8 cellular contexts compared by ENCODE assay signal in genomic region chr2:130797493-130798435, GRCh38. TPM values are rescaled to one million over a fixed set of nuclear protein-coding genes. Genes with fewer than 3 reads are reported as not detected.
DNase-seq lines count a peak whose midpoint lies in the region; ATAC-seq and TF ChIP-seq lines count a peak whose summit lies in the region.

No MANE protein-coding gene starts in this region.

- CTCF ChIA-PET in CD4-positive, alpha-beta memory T cell (lab: Charles Lee; ENCODE audit: partially characterized antibody), result interaction anchor here (0.7 to 11.8 kb wide), 29 partner anchors 10 to 616 kb away, joined by 3 to 318 read pairs (median 5); partner anchors contain the start of genes GPR148, IMP4 and SMPD4
- CTCF ChIA-PET in activated CD8-positive, alpha-beta T cell treated with anti-CD3 and anti-CD28 coated beads for 36 hours (lab: Charles Lee), result interaction anchor here (0.6 to 9.4 kb wide), 45 partner anchors 10 to 287 kb away, joined by 3 to 241 read pairs (median 4); partner anchors contain the start of genes ARHGEF4 and GPR148

- TF ChIP-seq CTCF in activated CD8-positive, alpha-beta T cell treated with anti-CD3 and anti-CD28 coated beads for 36 hours (IDR thresholded peaks at IDR 0.05), result peak; percentile 78

- no peaks in the 10 kb centered on the region for H3K9me3 Mint-ChIP-seq in CD4-positive, alpha-beta memory T cell
- H3K9me3 Mint-ChIP-seq in activated CD8-positive, alpha-beta T cell treated with anti-CD3 and anti-CD28 coated beads for 36 hours, result no peaks in the 10 kb centered on the region

- peak overlapping the region; percentile 94 for H3K4me2 ChIP-seq in mesenchymal stem cell (ENCODE audit: low read length, poor library complexity, severe bottlenecking)

- H2BK12ac ChIP-seq in mesenchymal stem cell (ENCODE audit: low read length in 2 of 2), result peak overlapping the region; percentile 29 to 54

- H3K27ac Mint-ChIP-seq in CD4-positive, alpha-beta memory T cell, result peak overlapping the region; percentile 25 to 83 (median 62)
- H3K27ac Mint-ChIP-seq in activated CD8-positive, alpha-beta T cell treated with anti-CD3 and anti-CD28 coated beads for 36 hours, result peak overlapping the region; percentile 42

- peak overlapping the region; percentile 53 for H2BK5ac ChIP-seq in mesenchymal stem cell (ENCODE audit: low read depth, low read length, poor library complexity, severe bottlenecking)

- intact Hi-C loops in CD4-positive, alpha-beta memory T cell (cut with micrococcal nuclease), result loop anchor here (1.0 to 5.0 kb wide), 6 partner anchors 27 to 615 kb away; partner anchors contain the start of genes IMP4, MZT2B and SMPD4
- intact Hi-C loops in activated CD8-positive, alpha-beta T cell treated with anti-CD3 and anti-CD28 coated beads for 36 hours (cut with micrococcal nuclease), result loop anchor here (1.0 to 2.0 kb wide), 2 partner anchors 76 to 123 kb away; no protein-coding TSS in a partner anchor

- H3K4me3 Mint-ChIP-seq in CD4-positive, alpha-beta memory T cell, result peak overlapping the region; percentile 62 to 83 (median 72)
- peak overlapping the region; percentile 63 for H3K4me3 Mint-ChIP-seq in activated CD8-positive, alpha-beta T cell treated with anti-CD3 and anti-CD28 coated beads for 36 hours

- H3K4me3 ChIP-seq in CD4-positive, alpha-beta memory T cell (ENCODE audit: low read length in 2 of 2), result peak overlapping the region; percentile 42 to 95
- H3K4me3 ChIP-seq in mesenchymal stem cell (ENCODE audit: insufficient read depth in 1 of 2, low read depth in 1 of 2, low read length in 2 of 2), result peak overlapping the region; percentile 80 to 94

- H4K8ac ChIP-seq in mesenchymal stem cell (ENCODE audit: low read length), result peak overlapping the region; percentile 97

- H3K79me1 ChIP-seq in mesenchymal stem cell (replicated peaks; ENCODE audit: low read length, poor library complexity, severe bottlenecking), result no peaks in the 10 kb centered on the region

- peak overlapping the region; percentile 32 to 75 for H3K4ac ChIP-seq in mesenchymal stem cell (ENCODE audit: low read depth in 1 of 2, low read length in 2 of 2)

- peak overlapping the region; percentile 89 for H3K27ac ChIP-seq in CD4-positive, alpha-beta memory T cell (ENCODE audit: low read depth, low read length)
- H3K27ac ChIP-seq in mesenchymal stem cell (ENCODE audit: low read length, poor library complexity, severe bottlenecking), result peak overlapping the region; percentile 55

- no peaks in the 10 kb centered on the region for H3K9me3 ChIP-seq in CD4-positive, alpha-beta memory T cell (ENCODE audit: control insufficient read depth in 1 of 2, low read length in 2 of 2)
- no peaks in the 10 kb centered on the region for H3K9me3 ChIP-seq in mesenchymal stem cell (ENCODE audit: control insufficient read depth, low read length)

- H3K18ac ChIP-seq in mesenchymal stem cell (ENCODE audit: low read depth in 1 of 2, low read length in 2 of 2), result peak overlapping the region; percentile 83 to 99

- H3K27me3 ChIP-seq in CD4-positive, alpha-beta memory T cell (ENCODE audit: insufficient read depth, low read length), result no peaks in the 10 kb centered on the region
- peaks cover 0 to 24% of the 10 kb centered on the region in 2 experiments for H3K27me3 ChIP-seq in mesenchymal stem cell (ENCODE audit: control insufficient read depth in 1 of 2, insufficient read depth in 1 of 2, low read length in 2 of 2)

- peak; percentile 94 for ATAC-seq in GM19328 (IDR thresholded peaks at IDR 0.05; ENCODE audit: unreplicated experiment)
- ATAC-seq in HG03460 (IDR thresholded peaks at IDR 0.05; ENCODE audit: unreplicated experiment), result peak; percentile 91
- peak; percentile 96 for ATAC-seq in activated CD8-positive, alpha-beta T cell treated with anti-CD3 and anti-CD28 coated beads for 36 hours

- WGBS in mesenchymal stem cell, result under 1% methylated on average over 91 of the region's 96 CpGs

- peaks cover 0 to 7% (median 1%) of the 10 kb centered on the region in 4 donors for H3K4me1 Mint-ChIP-seq in CD4-positive, alpha-beta memory T cell
- H3K4me1 Mint-ChIP-seq in activated CD8-positive, alpha-beta T cell treated with anti-CD3 and anti-CD28 coated beads for 36 hours (ENCODE audit: low read depth), result peaks cover 3% of the 10 kb centered on the region

- peak overlapping the region in 1 of 2 experiments; percentile 96 for H3K14ac ChIP-seq in mesenchymal stem cell (ENCODE audit: low read length in 2 of 2)

- no peaks in the 10 kb centered on the region for H3K36me3 Mint-ChIP-seq in CD4-positive, alpha-beta memory T cell
- no peaks in the 10 kb centered on the region for H3K36me3 Mint-ChIP-seq in activated CD8-positive, alpha-beta T cell treated with anti-CD3 and anti-CD28 coated beads for 36 hours (ENCODE audit: low read depth)

- H2AK5ac ChIP-seq in mesenchymal stem cell (ENCODE audit: low read length, severe bottlenecking), result no peak overlapping the region

- peak; percentile 83 to 90 (median 89) for DNase-seq in CD4-positive, alpha-beta memory T cell
- peak; percentile 41 for DNase-seq in NCI-H748 treated with DMSO at 0.1 percent for 48 hours (lab: John Stamatoyannopoulos, UW)
- peak; percentile 94 for DNase-seq in activated CD8-positive, alpha-beta T cell treated with anti-CD3 and anti-CD28 coated beads for 36 hours
- peak; percentile 80 for DNase-seq in effector CD8-positive, alpha-beta T cell (lab: John Stamatoyannopoulos, UW)
- DNase-seq in mesenchymal stem cell, result peak; percentile 79
- peak; percentile 90 for DNase-seq in stimulated activated CD8-positive, alpha-beta memory T cell treated with anti-CD3 and anti-CD28 coated beads, Interleukin-12 subunit alpha, Interleukin-12 subunit beta, amount 100 ng/mL, for 1 hour (ENCODE audit: low read depth)

- peak overlapping the region; percentile 61 for H2BK120ac ChIP-seq in mesenchymal stem cell (ENCODE audit: low read depth, low read length)

- H3K9ac ChIP-seq in mesenchymal stem cell (ENCODE audit: low read length), result peak overlapping the region; percentile 93

- H2BK15ac ChIP-seq in mesenchymal stem cell (ENCODE audit: low read depth, poor library complexity, severe bottlenecking), result peak overlapping the region; percentile 80

- H3K27me3 Mint-ChIP-seq in CD4-positive, alpha-beta memory T cell, result peaks cover 0 to 2% of the 10 kb centered on the region in 2 donors
- peaks cover 3% of the 10 kb centered on the region for H3K27me3 Mint-ChIP-seq in activated CD8-positive, alpha-beta T cell treated with anti-CD3 and anti-CD28 coated beads for 36 hours

- peak overlapping the region; percentile 83 for H4K91ac ChIP-seq in mesenchymal stem cell (ENCODE audit: low read length)

- peaks cover 9% of the 10 kb centered on the region for H3K4me1 ChIP-seq in CD4-positive, alpha-beta memory T cell (ENCODE audit: insufficient read depth, low read length)
- peaks cover 15% of the 10 kb centered on the region for H3K4me1 ChIP-seq in mesenchymal stem cell (ENCODE audit: control insufficient read depth, insufficient read depth, low read depth, low read length)

- H3K23ac ChIP-seq in mesenchymal stem cell (ENCODE audit: low read length in 2 of 2), result no peak overlapping the region

- POLR2A ChIA-PET in CD4-positive, alpha-beta memory T cell (lab: Charles Lee; ENCODE audit: partially characterized antibody), result interaction anchor here (0.6 to 2.6 kb wide), 7 partner anchors 26 to 616 kb away, joined by 3 to 23 read pairs (median 5); partner anchors contain the start of genes FAM168B, IMP4 and SMPD4
- POLR2A ChIA-PET in activated CD8-positive, alpha-beta T cell treated with anti-CD3 and anti-CD28 coated beads for 36 hours (lab: Charles Lee), result interaction anchor here (0.7 to 1.2 kb wide), 5 partner anchors 27 to 331 kb away, joined by 3 to 6 read pairs (median 4); no protein-coding TSS in a partner anchor

- peak overlapping the region; percentile 97 for H2AFZ ChIP-seq in mesenchymal stem cell (ENCODE audit: low read depth, low read length)

- H3K36me3 ChIP-seq in CD4-positive, alpha-beta memory T cell (ENCODE audit: insufficient read depth, low read length), result no peaks in the 10 kb centered on the region
- no peaks in the 10 kb centered on the region for H3K36me3 ChIP-seq in mesenchymal stem cell (ENCODE audit: control insufficient read depth in 1 of 2, insufficient read depth in 2 of 2, low read depth in 1 of 2, low read length in 2 of 2)

RNA-seq across cellular contexts. Expression of gene ARHGEF4, which starts 39.0 kb away (rescaled TPM):
- 1 to 10 TPM; 2.5 to 2.6 TPM for total RNA-seq in CD4-positive, alpha-beta memory T cell
- 1 to 10 TPM; 1.4 to 1.7 TPM for polyA plus RNA-seq in CD4-positive, alpha-beta memory T cell
- total RNA-seq in activated CD8-positive, alpha-beta T cell treated with anti-CD3 and anti-CD28 coated beads for 36 hours, result 1 to 10 TPM; 4.2 to 4.3 TPM
- 0.37 TPM for polyA plus RNA-seq in mesenchymal stem cell (2013, experiment 1 of 2)
- polyA plus RNA-seq in mesenchymal stem cell (2013, experiment 2 of 2), result 0.60 TPM

RNA-seq across cellular contexts. Expression of gene AMER3, which starts 42.4 kb away (rescaled TPM):
- total RNA-seq in CD4-positive, alpha-beta memory T cell, result not detected
- polyA plus RNA-seq in CD4-positive, alpha-beta memory T cell, result not detected
- not detected for total RNA-seq in activated CD8-positive, alpha-beta T cell treated with anti-CD3 and anti-CD28 coated beads for 36 hours
- not detected for polyA plus RNA-seq in mesenchymal stem cell (2013, experiment 1 of 2)
- polyA plus RNA-seq in mesenchymal stem cell (2013, experiment 2 of 2), result not detected

Comparison
In these comparisons a context has a peak if more than half of its experiments do, and no peak if none do; other contexts are left out.
1. Peak in every context shown above with its lines: DNase-seq, ATAC-seq, H3K4me3 ChIP-seq and H3K27ac ChIP-seq.
2. DNase-seq: peak in every context shown above with its lines; median percentile 94 in activated CD8-positive, alpha-beta T cell treated with anti-CD3 and anti-CD28 coated beads for 36 hours; 90 in stimulated activated CD8-positive, alpha-beta memory T cell treated with anti-CD3 and anti-CD28 coated beads, Interleukin-12 subunit alpha, Interleukin-12 subunit beta, amount 100 ng/mL, for 1 hour; 89 in CD4-positive, alpha-beta memory T cell; 80 in effector CD8-positive, alpha-beta T cell; 79 in mesenchymal stem cell; 41 in NCI-H748 treated with DMSO at 0.1 percent for 48 hours.